Comparison of ENCODE assay signal across 1 cellular context in the genomic region with DNA sequence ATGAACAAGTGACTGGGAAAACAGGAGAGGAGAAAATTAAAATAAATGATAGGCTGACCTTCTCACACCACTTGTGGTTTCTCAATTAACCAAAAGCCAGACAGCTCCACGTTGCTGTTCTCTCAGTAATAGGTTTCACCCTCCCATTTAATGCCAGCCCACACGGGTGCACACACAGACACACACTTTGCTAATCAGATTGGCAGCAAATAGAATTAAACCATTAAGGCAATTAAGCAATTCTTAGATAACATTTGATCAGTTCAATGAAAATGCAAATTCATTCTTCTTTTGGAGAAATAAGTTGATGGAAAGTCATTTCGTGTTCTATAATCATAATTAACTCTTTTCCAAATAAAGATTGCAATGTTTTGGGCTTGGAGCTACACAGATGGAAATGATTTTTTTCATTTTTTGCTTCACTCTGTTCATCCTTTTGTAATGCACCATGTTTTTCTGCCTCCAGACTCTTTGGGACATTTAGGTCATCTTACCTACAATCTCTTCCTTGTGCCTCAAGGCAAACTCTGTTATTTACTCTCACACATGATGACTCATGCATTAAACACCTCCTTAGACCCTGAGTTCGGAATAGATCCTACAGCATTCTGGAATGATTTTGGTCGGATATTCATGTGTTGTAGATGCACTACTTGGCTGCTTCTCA.
TF ChIP-seq lines count a peak whose summit lies in the region.

No MANE protein-coding gene starts in this region.

TF ChIP-seq in SK-N-SH, 30 proteins besides CTCF, POLR2A, EP300 and RAD21 (continued from another document):
- TF ChIP-seq, protein P1, sequence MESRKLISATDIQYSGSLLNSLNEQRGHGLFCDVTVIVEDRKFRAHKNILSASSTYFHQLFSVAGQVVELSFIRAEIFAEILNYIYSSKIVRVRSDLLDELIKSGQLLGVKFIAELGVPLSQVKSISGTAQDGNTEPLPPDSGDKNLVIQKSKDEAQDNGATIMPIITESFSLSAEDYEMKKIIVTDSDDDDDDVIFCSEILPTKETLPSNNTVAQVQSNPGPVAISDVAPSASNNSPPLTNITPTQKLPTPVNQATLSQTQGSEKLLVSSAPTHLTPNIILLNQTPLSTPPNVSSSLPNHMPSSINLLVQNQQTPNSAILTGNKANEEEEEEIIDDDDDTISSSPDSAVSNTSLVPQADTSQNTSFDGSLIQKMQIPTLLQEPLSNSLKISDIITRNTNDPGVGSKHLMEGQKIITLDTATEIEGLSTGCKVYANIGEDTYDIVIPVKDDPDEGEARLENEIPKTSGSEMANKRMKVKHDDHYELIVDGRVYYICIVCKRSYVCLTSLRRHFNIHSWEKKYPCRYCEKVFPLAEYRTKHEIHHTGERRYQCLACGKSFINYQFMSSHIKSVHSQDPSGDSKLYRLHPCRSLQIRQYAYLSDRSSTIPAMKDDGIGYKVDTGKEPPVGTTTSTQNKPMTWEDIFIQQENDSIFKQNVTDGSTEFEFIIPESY (IDR thresholded peaks at IDR 0.05; ENCODE audit: borderline replicate concordance, low read depth), result no peak
- TF ChIP-seq GABPA (IDR thresholded peaks at IDR 0.05; ENCODE audit: low read depth) (no peak), CHD2 (IDR thresholded peaks at IDR 0.05; ENCODE audit: low read length, partially characterized antibody) (peak; percentile 51), FOSL2 (IDR thresholded peaks at IDR 0.05; ENCODE audit: borderline replicate concordance, low read depth) (no peak), GATA2 (CRISPR knock-in tag; IDR thresholded peaks at IDR 0.05) (peak; percentile 93), POLR2AphosphoS5 (IDR thresholded peaks at IDR 0.05; ENCODE audit: low read depth, low read length) (0 out of 2 replicates have a peak, but pooled peaks have one; percentile 18), RFX5 (IDR thresholded peaks at IDR 0.05; ENCODE audit: low read length) (no peak), NRF1 (IDR thresholded peaks at IDR 0.05; ENCODE audit: low read depth, low read length) (no peak), ELF1 (IDR thresholded peaks at IDR 0.05) (no peak), TEAD4 (IDR thresholded peaks at IDR 0.05; ENCODE audit: borderline replicate concordance, insufficient read depth) (no peak), SMC3 (IDR thresholded peaks at IDR 0.05; ENCODE audit: low read depth, low read length) (peak; percentile 14; the same call in 1 of the 2 replicates), RCOR1 (IDR thresholded peaks at IDR 0.05; ENCODE audit: low read length) (peak; percentile 31; the same call in 1 of the 2 replicates)
- TF ChIP-seq, protein P2, sequence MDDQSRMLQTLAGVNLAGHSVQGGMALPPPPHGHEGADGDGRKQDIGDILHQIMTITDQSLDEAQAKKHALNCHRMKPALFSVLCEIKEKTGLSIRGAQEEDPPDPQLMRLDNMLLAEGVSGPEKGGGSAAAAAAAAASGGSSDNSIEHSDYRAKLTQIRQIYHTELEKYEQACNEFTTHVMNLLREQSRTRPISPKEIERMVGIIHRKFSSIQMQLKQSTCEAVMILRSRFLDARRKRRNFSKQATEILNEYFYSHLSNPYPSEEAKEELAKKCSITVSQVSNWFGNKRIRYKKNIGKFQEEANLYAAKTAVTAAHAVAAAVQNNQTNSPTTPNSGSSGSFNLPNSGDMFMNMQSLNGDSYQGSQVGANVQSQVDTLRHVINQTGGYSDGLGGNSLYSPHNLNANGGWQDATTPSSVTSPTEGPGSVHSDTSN (IDR thresholded peaks at IDR 0.05), result no peak
- TF ChIP-seq, protein P3, sequence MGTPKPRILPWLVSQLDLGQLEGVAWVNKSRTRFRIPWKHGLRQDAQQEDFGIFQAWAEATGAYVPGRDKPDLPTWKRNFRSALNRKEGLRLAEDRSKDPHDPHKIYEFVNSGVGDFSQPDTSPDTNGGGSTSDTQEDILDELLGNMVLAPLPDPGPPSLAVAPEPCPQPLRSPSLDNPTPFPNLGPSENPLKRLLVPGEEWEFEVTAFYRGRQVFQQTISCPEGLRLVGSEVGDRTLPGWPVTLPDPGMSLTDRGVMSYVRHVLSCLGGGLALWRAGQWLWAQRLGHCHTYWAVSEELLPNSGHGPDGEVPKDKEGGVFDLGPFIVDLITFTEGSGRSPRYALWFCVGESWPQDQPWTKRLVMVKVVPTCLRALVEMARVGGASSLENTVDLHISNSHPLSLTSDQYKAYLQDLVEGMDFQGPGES (IDR thresholded peaks at IDR 0.05; ENCODE audit: low read depth, low read length), result no peak
- TF ChIP-seq, protein P4, sequence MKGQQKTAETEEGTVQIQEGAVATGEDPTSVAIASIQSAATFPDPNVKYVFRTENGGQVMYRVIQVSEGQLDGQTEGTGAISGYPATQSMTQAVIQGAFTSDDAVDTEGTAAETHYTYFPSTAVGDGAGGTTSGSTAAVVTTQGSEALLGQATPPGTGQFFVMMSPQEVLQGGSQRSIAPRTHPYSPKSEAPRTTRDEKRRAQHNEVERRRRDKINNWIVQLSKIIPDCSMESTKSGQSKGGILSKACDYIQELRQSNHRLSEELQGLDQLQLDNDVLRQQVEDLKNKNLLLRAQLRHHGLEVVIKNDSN (IDR thresholded peaks at IDR 0.05; ENCODE audit: borderline replicate concordance, low read depth), result no peak
